Comparison of ENCODE assay signal across 12 cellular contexts in the genomic region with DNA sequence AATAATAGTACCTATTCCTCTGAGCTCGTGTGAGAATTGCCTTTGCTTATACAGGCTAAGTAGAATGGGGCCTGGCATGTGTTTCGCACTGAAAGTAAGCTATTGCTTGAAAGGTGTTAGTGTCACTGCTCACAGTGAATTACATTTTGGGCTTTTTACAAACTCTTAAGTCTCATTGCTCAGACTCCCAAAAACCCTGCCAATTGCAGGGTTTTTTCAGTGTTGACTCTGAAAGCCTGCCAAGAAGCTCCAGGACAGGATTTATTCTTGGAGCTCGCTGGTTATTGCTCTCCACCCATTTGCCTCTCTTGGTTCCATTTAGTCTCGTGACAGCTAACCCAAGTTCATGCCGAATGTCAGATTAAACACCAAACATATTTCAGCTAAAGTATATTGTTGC. TPM values are rescaled to one million over a fixed set of nuclear protein-coding genes. Genes with fewer than 3 reads are reported as not detected.
A peak's percentile ranks its signal among the peaks of the same experiment; 100 is the strongest.
DNase-seq lines count a peak whose midpoint lies in the region; ATAC-seq and TF ChIP-seq lines count a peak whose summit lies in the region.
"Had no signal": no experiment of that assay in that cellular context is flagged by ENCODE, and none has a peak within 500 bp of the region (broad histone marks: within the 10 kb centered on the region; RNA-seq: fewer than 3 reads in every experiment).

No MANE protein-coding gene starts in this region.

- H3K27ac ChIP-seq in ovary, result no peak overlapping the region
- H3K27ac ChIP-seq: C4-2B had no signal

- H3K27me3 Mint-ChIP-seq in activated CD4-positive, alpha-beta T cell treated with anti-CD3 and anti-CD28 coated beads for 36 hours, result no peaks in the 10 kb centered on the region

- WGBS in ovary, 3 donors, result 15 to 16% (median 16%) methylated on average over 5 of the region's 5 CpGs

- no peak for TF ChIP-seq POLR2A in ovary (IDR thresholded peaks at IDR 0.05)

- H3K27ac Mint-ChIP-seq in activated CD4-positive, alpha-beta T cell treated with anti-CD3 and anti-CD28 coated beads for 36 hours, result no peak overlapping the region

- no peak overlapping the region for H3K4me3 Mint-ChIP-seq in activated CD4-positive, alpha-beta T cell treated with anti-CD3 and anti-CD28 coated beads for 36 hours

- POLR2A ChIA-PET in activated CD4-positive, alpha-beta T cell treated with anti-CD3 and anti-CD28 coated beads for 36 hours (lab: Charles Lee), result no interaction called here

- no peaks in the 10 kb centered on the region for H3K9me3 ChIP-seq in ovary

- DNase-seq in AG20443 (ENCODE audit: low spot score), result peak; percentile 74
- peak; percentile 81 for DNase-seq in NCI-H69 (lab: John Stamatoyannopoulos, UW)
- peak; percentile 64 to 89 for DNase-seq in foreskin fibroblast
- peak in 4 of 5 donors; percentile 38 to 70 (median 53) for DNase-seq in ovary
- no peak for DNase-seq in activated CD4-positive, alpha-beta T cell treated with anti-CD3 and anti-CD28 coated beads for 36 hours
- DNase-seq in ecto neural progenitor cell (ENCODE audit: low spot score), result no peak
- DNase-seq in NCI-H2107 (lab: John Stamatoyannopoulos, UW), result no peak
- DNase-seq in OCI-M2 (lab: John Stamatoyannopoulos, UW; ENCODE audit: unreplicated experiment), result no peak
- DNase-seq: mesendoderm, NCI-H774, T-helper 2 cell had no signal

- no peaks in the 10 kb centered on the region for H3K9me3 Mint-ChIP-seq in activated CD4-positive, alpha-beta T cell treated with anti-CD3 and anti-CD28 coated beads for 36 hours (ENCODE audit: low read depth)

- no peak for ATAC-seq in activated CD4-positive, alpha-beta T cell treated with anti-CD3 and anti-CD28 coated beads for 36 hours

- CTCF ChIA-PET in activated CD4-positive, alpha-beta T cell treated with anti-CD3 and anti-CD28 coated beads for 36 hours (lab: Charles Lee), result interaction anchor here (0.7 to 1.9 kb wide), 4 partner anchors 10 to 880 kb away, joined by 4 to 6 read pairs (median 5); no protein-coding TSS in a partner anchor

- no peaks in the 10 kb centered on the region for H3K36me3 ChIP-seq in ovary

- peaks cover 2% of the 10 kb centered on the region for H3K4me1 Mint-ChIP-seq in activated CD4-positive, alpha-beta T cell treated with anti-CD3 and anti-CD28 coated beads for 36 hours

- H3K4me3 ChIP-seq in foreskin fibroblast (ENCODE audit: low read depth in 1 of 2, low read length in 2 of 2) (no peak overlapping the region), ovary (no peak overlapping the region)

- peaks cover 6% of the 10 kb centered on the region for H3K4me1 ChIP-seq in ovary (ENCODE audit: insufficient read depth)

- no peak for TF ChIP-seq EP300 in ovary (IDR thresholded peaks at IDR 0.05)

- H3K36me3 Mint-ChIP-seq in activated CD4-positive, alpha-beta T cell treated with anti-CD3 and anti-CD28 coated beads for 36 hours (ENCODE audit: low read depth), result peaks cover under 1% of the 10 kb centered on the region

- no peaks in the 10 kb centered on the region for H3K27me3 ChIP-seq in ovary

- intact Hi-C loops in ovary (cut with DNase I), result no loop called here
- intact Hi-C loops in activated CD4-positive, alpha-beta T cell treated with anti-CD3 and anti-CD28 coated beads for 36 hours (cut with DNase I, micrococcal nuclease), result no loop called here

- TF ChIP-seq CTCF in foreskin fibroblast (IDR thresholded peaks at IDR 0.05; ENCODE audit: low read depth, low read length) (no peak), ovary (IDR thresholded peaks at IDR 0.05) (no peak)

RNA-seq across cellular contexts. Expression of a gene that starts 39.8 kb away (rescaled TPM):
- 10 to 100 TPM in 5 of 7 donors, 1 to 10 TPM in 2; 4.5 to 20.2 (median 13.6) TPM for total RNA-seq in ovary
- 1 to 10 TPM; 5.2 to 6.6 TPM for polyA plus RNA-seq in ovary
- total RNA-seq in activated CD4-positive, alpha-beta T cell treated with anti-CD3 and anti-CD28 coated beads for 36 hours, result 10 to 100 TPM; 31.1 to 35.2 TPM

RNA-seq across cellular contexts. Expression of a gene that starts 58.4 kb away (rescaled TPM):
- total RNA-seq in ovary, result 10 to 100 TPM in 1 of 7 donors, 1 to 10 TPM in 3, under 1 TPM in 3; 0.72 to 36.4 (median 1.3) TPM
- 1 to 10 TPM in 1 of 2 donors, under 1 TPM in 1; 0.38 to 3.7 TPM for polyA plus RNA-seq in ovary
- total RNA-seq in activated CD4-positive, alpha-beta T cell treated with anti-CD3 and anti-CD28 coated beads for 36 hours, result 1 to 10 TPM; 7.1 to 7.6 TPM

Comparison
In these comparisons a context has a peak if more than half of its experiments do, and no peak if none do; other contexts are left out.
1. DNase-seq: peak in AG20443 (single experiment), NCI-H69 (single experiment), foreskin fibroblast (2 of 2) and ovary (4 of 5); none in activated CD4-positive, alpha-beta T cell treated with anti-CD3 and anti-CD28 coated beads for 36 hours (single experiment), ecto neural progenitor cell (single experiment), NCI-H2107 (single experiment) and OCI-M2 (single experiment).